In the genomic region with DNA sequence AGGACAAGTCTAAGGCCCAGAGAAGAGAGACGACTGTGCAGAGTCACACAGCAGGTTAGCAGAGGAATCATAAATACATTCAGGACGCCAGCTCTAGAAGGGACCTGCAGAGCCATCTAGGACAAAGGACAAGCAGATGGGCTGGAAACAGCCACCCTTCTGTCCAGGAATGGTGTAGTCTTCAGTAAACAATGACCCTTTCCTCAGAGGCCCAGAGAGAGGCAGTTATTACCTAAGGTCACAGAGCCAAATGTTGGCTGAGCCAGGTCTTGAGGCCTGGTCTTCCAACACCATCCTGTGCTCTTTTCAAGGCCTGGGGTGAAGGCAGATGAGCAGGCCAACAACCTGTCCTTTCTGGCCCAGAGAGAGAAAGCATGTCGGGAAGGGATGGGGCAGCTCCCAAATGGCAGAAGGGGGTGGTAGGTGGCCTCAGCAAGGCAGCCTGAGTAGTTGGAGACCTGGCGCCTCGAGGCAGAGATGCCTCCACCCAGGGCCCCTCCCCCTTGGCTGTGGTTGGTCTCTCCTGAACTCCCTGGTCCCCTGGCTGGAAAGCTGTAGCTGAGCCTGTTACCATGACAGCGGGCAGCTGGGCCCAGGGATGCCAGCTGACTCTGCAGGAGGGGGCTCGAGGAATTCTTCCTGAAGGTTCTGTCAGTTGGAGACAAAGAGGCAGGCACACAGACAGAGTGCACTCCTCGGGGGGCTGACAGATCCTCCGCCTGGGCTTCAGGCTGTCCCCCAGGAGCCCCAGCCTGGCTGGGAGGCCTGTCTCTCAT, we compare ENCODE assay signal across 3 cellular contexts.
TF ChIP-seq lines count a peak whose summit lies in the region.

No MANE protein-coding gene starts in this region.

TF ChIP-seq in SK-N-SH, 30 proteins besides CTCF, POLR2A, EP300 and RAD21:
- TF ChIP-seq FOSL2 (IDR thresholded peaks at IDR 0.05; ENCODE audit: borderline replicate concordance, low read depth) = no peak

TF ChIP-seq in SK-N-SH treated with all-trans-retinoic acid at 6 μM for 48 hours, 23 proteins besides CTCF, POLR2A, EP300 and RAD21:
- TF ChIP-seq TCF4 (CRISPR knock-in tag; IDR thresholded peaks at IDR 0.05; ENCODE audit: borderline replicate concordance) (no peak), GLIS3 (CRISPR knock-in tag; IDR thresholded peaks at IDR 0.05) (no peak), OSR1 (CRISPR knock-in tag; IDR thresholded peaks at IDR 0.05) (no peak), ZC3H10 (CRISPR knock-in tag; IDR thresholded peaks at IDR 0.05) (no peak), TOX (CRISPR knock-in tag; IDR thresholded peaks at IDR 0.05; ENCODE audit: borderline replicate concordance) (no peak), RARB (CRISPR knock-in tag; IDR thresholded peaks at IDR 0.05) (no peak)
- TF ChIP-seq, protein P1, sequence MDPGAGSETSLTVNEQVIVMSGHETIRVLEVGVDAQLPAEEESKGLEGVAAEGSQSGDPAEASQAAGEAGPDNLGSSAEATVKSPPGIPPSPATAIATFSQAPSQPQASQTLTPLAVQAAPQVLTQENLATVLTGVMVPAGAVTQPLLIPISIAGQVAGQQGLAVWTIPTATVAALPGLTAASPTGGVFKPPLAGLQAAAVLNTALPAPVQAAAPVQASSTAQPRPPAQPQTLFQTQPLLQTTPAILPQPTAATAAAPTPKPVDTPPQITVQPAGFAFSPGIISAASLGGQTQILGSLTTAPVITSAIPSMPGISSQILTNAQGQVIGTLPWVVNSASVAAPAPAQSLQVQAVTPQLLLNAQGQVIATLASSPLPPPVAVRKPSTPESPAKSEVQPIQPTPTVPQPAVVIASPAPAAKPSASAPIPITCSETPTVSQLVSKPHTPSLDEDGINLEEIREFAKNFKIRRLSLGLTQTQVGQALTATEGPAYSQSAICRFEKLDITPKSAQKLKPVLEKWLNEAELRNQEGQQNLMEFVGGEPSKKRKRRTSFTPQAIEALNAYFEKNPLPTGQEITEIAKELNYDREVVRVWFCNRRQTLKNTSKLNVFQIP (CRISPR knock-in tag; IDR thresholded peaks at IDR 0.05; ENCODE audit: borderline replicate concordance, low read depth) = no peak
- TF ChIP-seq, protein P2, sequence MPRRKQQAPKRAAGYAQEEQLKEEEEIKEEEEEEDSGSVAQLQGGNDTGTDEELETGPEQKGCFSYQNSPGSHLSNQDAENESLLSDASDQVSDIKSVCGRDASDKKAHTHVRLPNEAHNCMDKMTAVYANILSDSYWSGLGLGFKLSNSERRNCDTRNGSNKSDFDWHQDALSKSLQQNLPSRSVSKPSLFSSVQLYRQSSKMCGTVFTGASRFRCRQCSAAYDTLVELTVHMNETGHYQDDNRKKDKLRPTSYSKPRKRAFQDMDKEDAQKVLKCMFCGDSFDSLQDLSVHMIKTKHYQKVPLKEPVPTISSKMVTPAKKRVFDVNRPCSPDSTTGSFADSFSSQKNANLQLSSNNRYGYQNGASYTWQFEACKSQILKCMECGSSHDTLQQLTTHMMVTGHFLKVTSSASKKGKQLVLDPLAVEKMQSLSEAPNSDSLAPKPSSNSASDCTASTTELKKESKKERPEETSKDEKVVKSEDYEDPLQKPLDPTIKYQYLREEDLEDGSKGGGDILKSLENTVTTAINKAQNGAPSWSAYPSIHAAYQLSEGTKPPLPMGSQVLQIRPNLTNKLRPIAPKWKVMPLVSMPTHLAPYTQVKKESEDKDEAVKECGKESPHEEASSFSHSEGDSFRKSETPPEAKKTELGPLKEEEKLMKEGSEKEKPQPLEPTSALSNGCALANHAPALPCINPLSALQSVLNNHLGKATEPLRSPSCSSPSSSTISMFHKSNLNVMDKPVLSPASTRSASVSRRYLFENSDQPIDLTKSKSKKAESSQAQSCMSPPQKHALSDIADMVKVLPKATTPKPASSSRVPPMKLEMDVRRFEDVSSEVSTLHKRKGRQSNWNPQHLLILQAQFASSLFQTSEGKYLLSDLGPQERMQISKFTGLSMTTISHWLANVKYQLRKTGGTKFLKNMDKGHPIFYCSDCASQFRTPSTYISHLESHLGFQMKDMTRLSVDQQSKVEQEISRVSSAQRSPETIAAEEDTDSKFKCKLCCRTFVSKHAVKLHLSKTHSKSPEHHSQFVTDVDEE (CRISPR knock-in tag; IDR thresholded peaks at IDR 0.05) = no peak
- TF ChIP-seq, protein P3, sequence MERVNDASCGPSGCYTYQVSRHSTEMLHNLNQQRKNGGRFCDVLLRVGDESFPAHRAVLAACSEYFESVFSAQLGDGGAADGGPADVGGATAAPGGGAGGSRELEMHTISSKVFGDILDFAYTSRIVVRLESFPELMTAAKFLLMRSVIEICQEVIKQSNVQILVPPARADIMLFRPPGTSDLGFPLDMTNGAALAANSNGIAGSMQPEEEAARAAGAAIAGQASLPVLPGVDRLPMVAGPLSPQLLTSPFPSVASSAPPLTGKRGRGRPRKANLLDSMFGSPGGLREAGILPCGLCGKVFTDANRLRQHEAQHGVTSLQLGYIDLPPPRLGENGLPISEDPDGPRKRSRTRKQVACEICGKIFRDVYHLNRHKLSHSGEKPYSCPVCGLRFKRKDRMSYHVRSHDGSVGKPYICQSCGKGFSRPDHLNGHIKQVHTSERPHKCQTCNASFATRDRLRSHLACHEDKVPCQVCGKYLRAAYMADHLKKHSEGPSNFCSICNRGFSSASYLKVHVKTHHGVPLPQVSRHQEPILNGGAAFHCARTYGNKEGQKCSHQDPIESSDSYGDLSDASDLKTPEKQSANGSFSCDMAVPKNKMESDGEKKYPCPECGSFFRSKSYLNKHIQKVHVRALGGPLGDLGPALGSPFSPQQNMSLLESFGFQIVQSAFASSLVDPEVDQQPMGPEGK (CRISPR knock-in tag; IDR thresholded peaks at IDR 0.05; ENCODE audit: borderline replicate concordance) = no peak
- TF ChIP-seq, protein P4, sequence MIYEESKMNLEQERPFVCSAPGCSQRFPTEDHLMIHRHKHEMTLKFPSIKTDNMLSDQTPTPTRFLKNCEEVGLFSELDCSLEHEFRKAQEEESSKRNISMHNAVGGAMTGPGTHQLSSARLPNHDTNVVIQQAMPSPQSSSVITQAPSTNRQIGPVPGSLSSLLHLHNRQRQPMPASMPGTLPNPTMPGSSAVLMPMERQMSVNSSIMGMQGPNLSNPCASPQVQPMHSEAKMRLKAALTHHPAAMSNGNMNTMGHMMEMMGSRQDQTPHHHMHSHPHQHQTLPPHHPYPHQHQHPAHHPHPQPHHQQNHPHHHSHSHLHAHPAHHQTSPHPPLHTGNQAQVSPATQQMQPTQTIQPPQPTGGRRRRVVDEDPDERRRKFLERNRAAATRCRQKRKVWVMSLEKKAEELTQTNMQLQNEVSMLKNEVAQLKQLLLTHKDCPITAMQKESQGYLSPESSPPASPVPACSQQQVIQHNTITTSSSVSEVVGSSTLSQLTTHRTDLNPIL (CRISPR knock-in tag; IDR thresholded peaks at IDR 0.05; ENCODE audit: low read depth) = no peak
TF ChIP-seq in SK-N-SH treated with all-trans-retinoic acid at 6 μM for 48 hours: peak in this region for 0.

TF ChIP-seq in WTC11, 78 proteins besides CTCF, POLR2A, EP300 and RAD21:
- TF ChIP-seq, protein P5, sequence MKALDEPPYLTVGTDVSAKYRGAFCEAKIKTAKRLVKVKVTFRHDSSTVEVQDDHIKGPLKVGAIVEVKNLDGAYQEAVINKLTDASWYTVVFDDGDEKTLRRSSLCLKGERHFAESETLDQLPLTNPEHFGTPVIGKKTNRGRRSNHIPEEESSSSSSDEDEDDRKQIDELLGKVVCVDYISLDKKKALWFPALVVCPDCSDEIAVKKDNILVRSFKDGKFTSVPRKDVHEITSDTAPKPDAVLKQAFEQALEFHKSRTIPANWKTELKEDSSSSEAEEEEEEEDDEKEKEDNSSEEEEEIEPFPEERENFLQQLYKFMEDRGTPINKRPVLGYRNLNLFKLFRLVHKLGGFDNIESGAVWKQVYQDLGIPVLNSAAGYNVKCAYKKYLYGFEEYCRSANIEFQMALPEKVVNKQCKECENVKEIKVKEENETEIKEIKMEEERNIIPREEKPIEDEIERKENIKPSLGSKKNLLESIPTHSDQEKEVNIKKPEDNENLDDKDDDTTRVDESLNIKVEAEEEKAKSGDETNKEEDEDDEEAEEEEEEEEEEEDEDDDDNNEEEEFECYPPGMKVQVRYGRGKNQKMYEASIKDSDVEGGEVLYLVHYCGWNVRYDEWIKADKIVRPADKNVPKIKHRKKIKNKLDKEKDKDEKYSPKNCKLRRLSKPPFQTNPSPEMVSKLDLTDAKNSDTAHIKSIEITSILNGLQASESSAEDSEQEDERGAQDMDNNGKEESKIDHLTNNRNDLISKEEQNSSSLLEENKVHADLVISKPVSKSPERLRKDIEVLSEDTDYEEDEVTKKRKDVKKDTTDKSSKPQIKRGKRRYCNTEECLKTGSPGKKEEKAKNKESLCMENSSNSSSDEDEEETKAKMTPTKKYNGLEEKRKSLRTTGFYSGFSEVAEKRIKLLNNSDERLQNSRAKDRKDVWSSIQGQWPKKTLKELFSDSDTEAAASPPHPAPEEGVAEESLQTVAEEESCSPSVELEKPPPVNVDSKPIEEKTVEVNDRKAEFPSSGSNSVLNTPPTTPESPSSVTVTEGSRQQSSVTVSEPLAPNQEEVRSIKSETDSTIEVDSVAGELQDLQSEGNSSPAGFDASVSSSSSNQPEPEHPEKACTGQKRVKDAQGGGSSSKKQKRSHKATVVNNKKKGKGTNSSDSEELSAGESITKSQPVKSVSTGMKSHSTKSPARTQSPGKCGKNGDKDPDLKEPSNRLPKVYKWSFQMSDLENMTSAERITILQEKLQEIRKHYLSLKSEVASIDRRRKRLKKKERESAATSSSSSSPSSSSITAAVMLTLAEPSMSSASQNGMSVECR (CRISPR knock-in tag; IDR thresholded peaks at IDR 0.05; ENCODE audit: borderline replicate concordance) = no peak
- TF ChIP-seq SOX15 (CRISPR knock-in tag; IDR thresholded peaks at IDR 0.05) = no peak
- no peak for TF ChIP-seq FOXJ3 (CRISPR knock-in tag; IDR thresholded peaks at IDR 0.05; ENCODE audit: borderline replicate concordance)
- no peak for TF ChIP-seq KAT7 (CRISPR knock-in tag; IDR thresholded peaks at IDR 0.05; ENCODE audit: borderline replicate concordance)
- TF ChIP-seq, protein P6, sequence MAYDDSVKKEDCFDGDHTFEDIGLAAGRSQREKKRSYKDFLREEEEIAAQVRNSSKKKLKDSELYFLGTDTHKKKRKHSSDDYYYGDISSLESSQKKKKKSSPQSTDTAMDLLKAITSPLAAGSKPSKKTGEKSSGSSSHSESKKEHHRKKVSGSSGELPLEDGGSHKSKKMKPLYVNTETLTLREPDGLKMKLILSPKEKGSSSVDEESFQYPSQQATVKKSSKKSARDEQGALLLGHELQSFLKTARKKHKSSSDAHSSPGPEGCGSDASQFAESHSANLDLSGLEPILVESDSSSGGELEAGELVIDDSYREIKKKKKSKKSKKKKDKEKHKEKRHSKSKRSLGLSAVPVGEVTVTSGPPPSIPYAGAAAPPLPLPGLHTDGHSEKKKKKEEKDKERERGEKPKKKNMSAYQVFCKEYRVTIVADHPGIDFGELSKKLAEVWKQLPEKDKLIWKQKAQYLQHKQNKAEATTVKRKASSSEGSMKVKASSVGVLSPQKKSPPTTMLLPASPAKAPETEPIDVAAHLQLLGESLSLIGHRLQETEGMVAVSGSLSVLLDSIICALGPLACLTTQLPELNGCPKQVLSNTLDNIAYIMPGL (CRISPR knock-in tag; IDR thresholded peaks at IDR 0.05) = no peak
- no peak for TF ChIP-seq PRRX2 (CRISPR knock-in tag; IDR thresholded peaks at IDR 0.05)
- TF ChIP-seq FOXP1 (CRISPR knock-in tag; IDR thresholded peaks at IDR 0.05; ENCODE audit: borderline replicate concordance) = no peak
- TF ChIP-seq, protein P7, sequence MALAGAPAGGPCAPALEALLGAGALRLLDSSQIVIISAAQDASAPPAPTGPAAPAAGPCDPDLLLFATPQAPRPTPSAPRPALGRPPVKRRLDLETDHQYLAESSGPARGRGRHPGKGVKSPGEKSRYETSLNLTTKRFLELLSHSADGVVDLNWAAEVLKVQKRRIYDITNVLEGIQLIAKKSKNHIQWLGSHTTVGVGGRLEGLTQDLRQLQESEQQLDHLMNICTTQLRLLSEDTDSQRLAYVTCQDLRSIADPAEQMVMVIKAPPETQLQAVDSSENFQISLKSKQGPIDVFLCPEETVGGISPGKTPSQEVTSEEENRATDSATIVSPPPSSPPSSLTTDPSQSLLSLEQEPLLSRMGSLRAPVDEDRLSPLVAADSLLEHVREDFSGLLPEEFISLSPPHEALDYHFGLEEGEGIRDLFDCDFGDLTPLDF (CRISPR knock-in tag; IDR thresholded peaks at IDR 0.05) = no peak
- TF ChIP-seq, protein P8, sequence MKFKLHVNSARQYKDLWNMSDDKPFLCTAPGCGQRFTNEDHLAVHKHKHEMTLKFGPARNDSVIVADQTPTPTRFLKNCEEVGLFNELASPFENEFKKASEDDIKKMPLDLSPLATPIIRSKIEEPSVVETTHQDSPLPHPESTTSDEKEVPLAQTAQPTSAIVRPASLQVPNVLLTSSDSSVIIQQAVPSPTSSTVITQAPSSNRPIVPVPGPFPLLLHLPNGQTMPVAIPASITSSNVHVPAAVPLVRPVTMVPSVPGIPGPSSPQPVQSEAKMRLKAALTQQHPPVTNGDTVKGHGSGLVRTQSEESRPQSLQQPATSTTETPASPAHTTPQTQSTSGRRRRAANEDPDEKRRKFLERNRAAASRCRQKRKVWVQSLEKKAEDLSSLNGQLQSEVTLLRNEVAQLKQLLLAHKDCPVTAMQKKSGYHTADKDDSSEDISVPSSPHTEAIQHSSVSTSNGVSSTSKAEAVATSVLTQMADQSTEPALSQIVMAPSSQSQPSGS (CRISPR knock-in tag; IDR thresholded peaks at IDR 0.05; ENCODE audit: borderline replicate concordance, low read depth) = no peak
- TF ChIP-seq NFYB (CRISPR knock-in tag; conservative IDR thresholded peaks at IDR 0.05; ENCODE audit: low read depth) = no peak
- TF ChIP-seq ZNF396 (CRISPR knock-in tag; IDR thresholded peaks at IDR 0.05; ENCODE audit: borderline replicate concordance) = no peak
- no peak for TF ChIP-seq NFE2L1 (CRISPR knock-in tag; IDR thresholded peaks at IDR 0.05)
- TF ChIP-seq, protein P9, sequence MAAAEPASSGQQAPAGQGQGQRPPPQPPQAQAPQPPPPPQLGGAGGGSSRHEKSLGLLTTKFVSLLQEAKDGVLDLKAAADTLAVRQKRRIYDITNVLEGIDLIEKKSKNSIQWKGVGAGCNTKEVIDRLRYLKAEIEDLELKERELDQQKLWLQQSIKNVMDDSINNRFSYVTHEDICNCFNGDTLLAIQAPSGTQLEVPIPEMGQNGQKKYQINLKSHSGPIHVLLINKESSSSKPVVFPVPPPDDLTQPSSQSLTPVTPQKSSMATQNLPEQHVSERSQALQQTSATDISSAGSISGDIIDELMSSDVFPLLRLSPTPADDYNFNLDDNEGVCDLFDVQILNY (CRISPR knock-in tag; IDR thresholded peaks at IDR 0.05) = no peak
- TF ChIP-seq, protein P10, sequence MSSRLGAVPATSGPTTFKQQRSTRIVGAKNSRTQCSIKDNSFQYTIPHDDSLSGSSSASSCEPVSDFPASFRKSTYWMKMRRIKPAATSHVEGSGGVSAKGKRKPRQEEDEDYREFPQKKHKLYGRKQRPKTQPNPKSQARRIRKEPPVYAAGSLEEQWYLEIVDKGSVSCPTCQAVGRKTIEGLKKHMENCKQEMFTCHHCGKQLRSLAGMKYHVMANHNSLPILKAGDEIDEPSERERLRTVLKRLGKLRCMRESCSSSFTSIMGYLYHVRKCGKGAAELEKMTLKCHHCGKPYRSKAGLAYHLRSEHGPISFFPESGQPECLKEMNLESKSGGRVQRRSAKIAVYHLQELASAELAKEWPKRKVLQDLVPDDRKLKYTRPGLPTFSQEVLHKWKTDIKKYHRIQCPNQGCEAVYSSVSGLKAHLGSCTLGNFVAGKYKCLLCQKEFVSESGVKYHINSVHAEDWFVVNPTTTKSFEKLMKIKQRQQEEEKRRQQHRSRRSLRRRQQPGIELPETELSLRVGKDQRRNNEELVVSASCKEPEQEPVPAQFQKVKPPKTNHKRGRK (CRISPR knock-in tag; IDR thresholded peaks at IDR 0.05; ENCODE audit: borderline replicate concordance) = no peak
- TF ChIP-seq FOXK1 (CRISPR knock-in tag; IDR thresholded peaks at IDR 0.05) = no peak
